Comparison of ENCODE assay signal across 14 cellular contexts in the genomic region with DNA sequence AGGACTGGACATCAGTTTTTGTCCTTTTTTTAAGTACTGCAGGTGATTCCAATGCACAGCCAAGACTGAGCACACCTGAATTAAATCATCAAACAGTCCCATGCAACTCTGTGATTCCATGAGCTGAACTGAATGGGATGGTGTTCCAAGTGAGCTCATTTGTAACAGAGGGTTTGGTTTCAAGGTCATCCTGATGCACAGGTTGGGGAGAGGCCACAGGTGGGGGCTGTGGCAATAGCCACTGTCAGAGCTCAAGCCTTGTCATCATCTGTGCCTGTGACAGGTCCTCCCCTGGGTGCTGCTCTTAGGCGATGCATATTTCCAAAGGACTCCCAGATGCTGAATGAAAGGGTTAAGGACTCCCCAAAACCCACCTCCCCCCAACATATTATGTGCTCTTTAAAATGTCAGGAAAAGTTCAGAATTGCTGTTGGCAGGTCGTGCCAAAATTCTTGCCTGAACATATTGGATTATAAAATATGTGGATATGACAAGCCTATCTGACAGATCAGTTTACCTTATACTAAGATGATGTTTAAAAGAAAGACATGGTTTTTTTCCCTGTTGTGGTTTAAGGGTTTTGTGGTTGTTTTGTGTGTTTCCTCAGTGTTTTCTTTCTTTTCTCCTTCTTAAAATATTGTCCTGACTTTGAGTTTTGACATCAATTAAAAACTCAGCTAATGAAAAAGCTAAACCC.
A peak's percentile ranks its signal among the peaks of the same experiment; 100 is the strongest.
DNase-seq lines count a peak whose midpoint lies in the region; ATAC-seq and TF ChIP-seq lines count a peak whose summit lies in the region.
"Had no signal": no experiment of that assay in that cellular context is flagged by ENCODE, and none has a peak within 500 bp of the region (broad histone marks: within the 10 kb centered on the region; RNA-seq: fewer than 3 reads in every experiment).

No MANE protein-coding gene starts in this region.

- H3K79me2 ChIP-seq in OCI-LY7 (ENCODE audit: insufficient read depth, low read depth, low read length) (no peaks in the 10 kb centered on the region), hepatocyte (no peaks in the 10 kb centered on the region)

- no peak overlapping the region for H3K9ac ChIP-seq in BLaER1 treated with 17β-estradiol and CSF1 and Interleukin-3, amounts not matched to agents 10 nM and 100 nM
- H3K9ac ChIP-seq: KMS-11 had no signal

- H3K36me3 Mint-ChIP-seq in Calu3 (ENCODE audit: insufficient read depth, unreplicated experiment): no peaks in the 10 kb centered on the region
- H3K36me3 Mint-ChIP-seq: CD4-positive, CD25-positive, alpha-beta regulatory T cell; T-cell had no signal

- no peaks in the 10 kb centered on the region for H3K9me3 ChIP-seq in BLaER1 treated with 17β-estradiol and CSF1 and Interleukin-3, amounts not matched to agents 10 nM and 100 nM (replicated peaks in 1 of 11)
- H3K9me3 ChIP-seq in OCI-LY7 (ENCODE audit: low read length): no peaks in the 10 kb centered on the region
- H3K9me3 ChIP-seq in hepatocyte (ENCODE audit: low read depth): no peaks in the 10 kb centered on the region

- H4K20me1 ChIP-seq in BLaER1 treated with 17β-estradiol and CSF1 and Interleukin-3, amounts not matched to agents 10 nM and 100 nM: no peaks in the 10 kb centered on the region
- H4K20me1 ChIP-seq in OCI-LY7 (ENCODE audit: insufficient read depth, low read length) (no peaks in the 10 kb centered on the region), hepatocyte (ENCODE audit: insufficient read depth, poor library complexity, severe bottlenecking) (no peaks in the 10 kb centered on the region)

- H3K4me3 Mint-ChIP-seq in Calu3 (ENCODE audit: low read depth, unreplicated experiment): no peak overlapping the region
- H3K4me3 Mint-ChIP-seq: CD4-positive, CD25-positive, alpha-beta regulatory T cell; T-cell had no signal

- WGBS in hepatocyte (ENCODE audit: low lambda C conversion rate, missing lambda C conversion rate): 87% methylated on average over 2 of the region's 2 CpGs

- H3K4me2 ChIP-seq in BLaER1 treated with 17β-estradiol and CSF1 and Interleukin-3, amounts not matched to agents 10 nM and 100 nM: peak overlapping the region in 9 of 11 experiments; percentile 11 to 67 (median 37); a peak in 15 of 22 replicates
- H3K4me2 ChIP-seq in OCI-LY7 (ENCODE audit: low read length) (no peak overlapping the region), hepatocyte (peak overlapping the region; percentile 7)
- H3K4me2 ChIP-seq: KMS-11 had no signal

- BruUV-seq in Calu3 (replicated peaks; lab: Mats Ljungman, UMichigan) (no TSS peak), OCI-LY7 (replicated peaks; lab: Mats Ljungman, UMichigan) (no TSS peak)

- peaks cover 0 to 19% (median 12%) of the 10 kb centered on the region in 10 experiments; a peak in 11 of 20 replicates for H3K4me1 ChIP-seq in BLaER1 treated with 17β-estradiol and CSF1 and Interleukin-3, amounts not matched to agents 10 nM and 100 nM
- peaks cover 4% of the 10 kb centered on the region for H3K4me1 ChIP-seq in OCI-LY7 (ENCODE audit: insufficient read depth, low read length, poor library complexity, severe bottlenecking)
- H3K4me1 ChIP-seq in hepatocyte (ENCODE audit: insufficient read depth): peaks cover 43% of the 10 kb centered on the region

- H3K4me3 ChIP-seq in BLaER1 treated with 17β-estradiol and CSF1 and Interleukin-3, amounts not matched to agents 10 nM and 100 nM: no peak overlapping the region
- H3K4me3 ChIP-seq in OCI-LY7 (ENCODE audit: low read depth, low read length, poor library complexity, severe bottlenecking) (no peak overlapping the region), hepatocyte (no peak overlapping the region)
- H3K4me3 ChIP-seq: SK-N-MC had no signal

- no peak overlapping the region for H3K27ac ChIP-seq in BLaER1 treated with 17β-estradiol and CSF1 and Interleukin-3, amounts not matched to agents 10 nM and 100 nM
- H3K27ac ChIP-seq in OCI-LY7 (ENCODE audit: low read depth, low read length, poor library complexity, severe bottlenecking): no peak overlapping the region
- peak overlapping the region; percentile 2 for H3K27ac ChIP-seq in hepatocyte
- H3K27ac ChIP-seq: KMS-11, SK-N-MC had no signal

- intact Hi-C loops in Calu3 (cut with micrococcal nuclease; ENCODE audit: unreplicated experiment) (no loop called here), OCI-LY7 (cut with micrococcal nuclease; ENCODE audit: unreplicated experiment) (no loop called here)

- no peaks in the 10 kb centered on the region for H3K27me3 ChIP-seq in BLaER1 treated with 17β-estradiol and CSF1 and Interleukin-3, amounts not matched to agents 10 nM and 100 nM
- H3K27me3 ChIP-seq in hepatocyte: peaks cover 8% of the 10 kb centered on the region

- peak overlapping the region; percentile 29 for H3K27ac Mint-ChIP-seq in Calu3 (ENCODE audit: unreplicated experiment)
- H3K27ac Mint-ChIP-seq: CD4-positive, CD25-positive, alpha-beta regulatory T cell; T-cell had no signal

- H3K4me1 Mint-ChIP-seq in Calu3 (ENCODE audit: low read depth, unreplicated experiment): peaks cover 49% of the 10 kb centered on the region
- H3K4me1 Mint-ChIP-seq: CD4-positive, CD25-positive, alpha-beta regulatory T cell; T-cell had no signal

- TF ChIP-seq CTCF in Calu3 (IDR thresholded peaks at IDR 0.05; ENCODE audit: unreplicated experiment) (no peak), OCI-LY7 (conservative IDR thresholded peaks at IDR 0.05; ENCODE audit: low read length) (no peak), hepatocyte (IDR thresholded peaks at IDR 0.05; ENCODE audit: poor library complexity) (no peak)

- POLR2A ChIA-PET in OCI-LY7 (lab: Charles Lee): interaction anchor here (1.1 to 2.1 kb wide), 2 partner anchors 9 to 10 kb away, joined by 3 to 10 read pairs; no protein-coding TSS in a partner anchor

- H3K9me3 Mint-ChIP-seq in Calu3 (ENCODE audit: low read depth, unreplicated experiment): no peaks in the 10 kb centered on the region
- H3K9me3 Mint-ChIP-seq: T-cell had no signal

- no peaks in the 10 kb centered on the region for H3K27me3 Mint-ChIP-seq in Calu3 (ENCODE audit: unreplicated experiment)

- no peak for DNase-seq in Calu3
- DNase-seq in OCI-LY7 (ENCODE audit: low spot score): no peak
- DNase-seq in hepatocyte (ENCODE audit: low spot score): no peak
- DNase-seq in NCI-H748 (lab: John Stamatoyannopoulos, UW; ENCODE audit: unreplicated experiment): no peak
- DNase-seq in EL: no peak
- DNase-seq: AML-193; CD4-positive, CD25-positive, alpha-beta regulatory T cell; NCI-H1694; NCI-H2107; T-cell had no signal

- ATAC-seq in HG03432 (IDR thresholded peaks at IDR 0.05; ENCODE audit: unreplicated experiment): no peak
- ATAC-seq: T-cell had no signal

- H3K36me3 ChIP-seq in BLaER1 treated with 17β-estradiol and CSF1 and Interleukin-3, amounts not matched to agents 10 nM and 100 nM: no peaks in the 10 kb centered on the region
- H3K36me3 ChIP-seq in OCI-LY7 (ENCODE audit: insufficient read depth, low read length) (no peaks in the 10 kb centered on the region), hepatocyte (replicated peaks; ENCODE audit: insufficient read depth, low read depth) (no peaks in the 10 kb centered on the region)

- peak overlapping the region; percentile 4; the same call in 1 of the 2 replicates for H2AFZ ChIP-seq in OCI-LY7 (ENCODE audit: low read length)
- H2AFZ ChIP-seq in hepatocyte: no peak overlapping the region

- CTCF ChIA-PET in Calu3 (lab: Charles Lee): interaction anchor here (1.6 to 1.9 kb wide), 3 partner anchors 9 to 167 kb away, joined by 5 read pairs; no protein-coding TSS in a partner anchor
- CTCF ChIA-PET in OCI-LY7 (lab: Charles Lee; ENCODE audit: unreplicated experiment): no interaction called here

- H3K9me2 ChIP-seq in OCI-LY7 (ENCODE audit: insufficient read depth, low read length) (no peaks in the 10 kb centered on the region), hepatocyte (replicated peaks; ENCODE audit: insufficient read depth) (no peaks in the 10 kb centered on the region)
